ENCODE assay signal across 27 cellular contexts in genomic region chr9:4152201-4152600, GRCh38.
"Had no signal": no experiment of that assay in that cellular context is flagged by ENCODE, and none has a peak within 500 bp of the region (broad histone marks: within the 10 kb centered on the region; RNA-seq: fewer than 3 reads in every experiment).

No MANE protein-coding gene starts in this region.

- DNase-seq: activated CD4-positive, alpha-beta memory T cell treated with anti-CD3 and anti-CD28 coated beads, Interleukin-2, amount 10 ng/mL, durations not matched to agents 7 days and 5 days; activated CD4-positive, alpha-beta T cell treated with anti-CD3 and anti-CD28 coated beads for 36 hours; activated CD4-positive, alpha-beta T cell treated with anti-CD3 and anti-CD28 coated beads, Interleukin-2, amount 50 U/mL, for 1 hour; activated CD4-positive, CD25-positive, alpha-beta regulatory T cell; activated gamma-delta T cell; activated naive CD4-positive, alpha-beta T cell treated with anti-CD3 and anti-CD28 coated beads for 36 hours; activated naive CD8-positive, alpha-beta T cell treated with anti-CD3 and anti-CD28 coated beads, Interleukin-2, amount 10 ng/mL, durations not matched to agents 7 days and 5 days; activated T-cell treated with anti-CD3 and anti-CD28 coated beads for 4 hours; activated T-cell treated with anti-CD3 and anti-CD28 coated beads, Interleukin-2, amount 50 U/mL, for 48 hours; adrenal gland; anterior cingulate cortex; caudate nucleus; NCI-H1092; NCI-H1417; NCI-H1930; NCI-H2171; NCI-H226; NCI-H510A; NCI-H526 treated with DMSO at 0.1 percent for 48 hours; NCI-H82; T-cell; T-helper 2 cell; T1000 had no signal

- H3K4me1 Mint-ChIP-seq: activated CD4-positive, alpha-beta memory T cell treated with anti-CD3 and anti-CD28 coated beads, Interleukin-2, amount 10 ng/mL, durations not matched to agents 7 days and 5 days; activated CD4-positive, alpha-beta T cell treated with anti-CD3 and anti-CD28 coated beads for 36 hours; activated naive CD8-positive, alpha-beta T cell treated with anti-CD3 and anti-CD28 coated beads, Interleukin-2, amount 10 ng/mL, durations not matched to agents 7 days and 5 days; activated T-helper 17 cell treated with anti-CD3 and anti-CD28 coated beads, Interleukin-2, amount 50 U/mL, for 72 hours; T-cell had no signal

- H3K27me3 Mint-ChIP-seq: activated naive CD8-positive, alpha-beta T cell treated with anti-CD3 and anti-CD28 coated beads, Interleukin-2, amount 10 ng/mL, durations not matched to agents 7 days and 5 days had no signal

- H3K4me2 ChIP-seq: KMS-11 had no signal

- H3K27ac Mint-ChIP-seq: activated CD4-positive, alpha-beta memory T cell treated with anti-CD3 and anti-CD28 coated beads, Interleukin-2, amount 10 ng/mL, durations not matched to agents 7 days and 5 days; activated CD4-positive, alpha-beta T cell treated with anti-CD3 and anti-CD28 coated beads for 36 hours; activated naive CD4-positive, alpha-beta T cell treated with anti-CD3 and anti-CD28 coated beads for 36 hours; activated naive CD8-positive, alpha-beta T cell treated with anti-CD3 and anti-CD28 coated beads, Interleukin-2, amount 10 ng/mL, durations not matched to agents 7 days and 5 days; activated T-helper 17 cell treated with anti-CD3 and anti-CD28 coated beads, Interleukin-2, amount 50 U/mL, for 72 hours; T-cell had no signal

- H3K9me3 ChIP-seq: adrenal gland, breast epithelium had no signal

- ATAC-seq: activated CD4-positive, alpha-beta T cell treated with anti-CD3 and anti-CD28 coated beads for 36 hours; activated T-helper 17 cell treated with anti-CD3 and anti-CD28 coated beads, Interleukin-2, amount 50 U/mL, for 72 hours; T-cell had no signal

- H3K27me3 ChIP-seq: adrenal gland, breast epithelium had no signal

- H3K27ac ChIP-seq: adrenal gland, breast epithelium, KMS-11, SK-N-MC had no signal

- H3K36me3 ChIP-seq: adrenal gland, breast epithelium had no signal

- H3K4me3 Mint-ChIP-seq: activated CD4-positive, alpha-beta memory T cell treated with anti-CD3 and anti-CD28 coated beads, Interleukin-2, amount 10 ng/mL, durations not matched to agents 7 days and 5 days; activated CD4-positive, alpha-beta T cell treated with anti-CD3 and anti-CD28 coated beads for 36 hours; activated naive CD4-positive, alpha-beta T cell treated with anti-CD3 and anti-CD28 coated beads for 36 hours; activated naive CD8-positive, alpha-beta T cell treated with anti-CD3 and anti-CD28 coated beads, Interleukin-2, amount 10 ng/mL, durations not matched to agents 7 days and 5 days; activated T-helper 17 cell treated with anti-CD3 and anti-CD28 coated beads, Interleukin-2, amount 50 U/mL, for 72 hours; T-cell had no signal

- H3K36me3 Mint-ChIP-seq: activated naive CD8-positive, alpha-beta T cell treated with anti-CD3 and anti-CD28 coated beads, Interleukin-2, amount 10 ng/mL, durations not matched to agents 7 days and 5 days; T-cell had no signal

- H3K4me1 ChIP-seq: adrenal gland, breast epithelium had no signal

- H3K9me3 Mint-ChIP-seq: activated CD4-positive, alpha-beta memory T cell treated with anti-CD3 and anti-CD28 coated beads, Interleukin-2, amount 10 ng/mL, durations not matched to agents 7 days and 5 days; activated naive CD4-positive, alpha-beta T cell treated with anti-CD3 and anti-CD28 coated beads for 36 hours; activated naive CD8-positive, alpha-beta T cell treated with anti-CD3 and anti-CD28 coated beads, Interleukin-2, amount 10 ng/mL, durations not matched to agents 7 days and 5 days; activated T-helper 17 cell treated with anti-CD3 and anti-CD28 coated beads, Interleukin-2, amount 50 U/mL, for 72 hours; T-cell had no signal

- H3K9ac ChIP-seq: KMS-11 had no signal

- H3K4me3 ChIP-seq: adrenal gland, breast epithelium, SK-N-MC had no signal
